Comparison of ENCODE assay signal across 21 cellular contexts in the genomic region with DNA sequence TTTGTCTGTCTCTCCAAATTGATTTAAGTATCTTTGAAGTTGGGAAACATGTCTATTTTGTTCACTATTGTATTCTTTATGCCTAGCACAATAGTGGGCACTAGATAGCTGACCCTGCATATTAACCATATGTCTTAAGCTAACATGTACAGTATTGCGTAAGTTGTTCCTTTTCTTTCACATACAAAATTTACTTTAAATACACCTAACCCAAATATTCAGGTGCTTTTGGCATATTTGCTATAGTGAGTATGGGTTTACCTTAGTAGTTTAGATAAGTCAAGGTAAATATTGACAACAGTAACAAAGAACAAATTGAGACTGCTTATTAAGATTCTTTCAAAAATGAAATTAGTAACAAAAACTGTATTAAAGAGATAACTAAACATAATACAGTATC. TPM values are rescaled to one million over a fixed set of nuclear protein-coding genes. Genes with fewer than 3 reads are reported as not detected.
"Had no signal": no experiment of that assay in that cellular context is flagged by ENCODE, and none has a peak within 500 bp of the region (broad histone marks: within the 10 kb centered on the region; RNA-seq: fewer than 3 reads in every experiment).

No MANE protein-coding gene starts in this region.

- FAIRE-seq: small intestine had no signal

- H3K27me3 ChIP-seq: right atrium auricular region, vagina had no signal

- H3K27ac ChIP-seq: esophagus squamous epithelium, gastroesophageal sphincter, right atrium auricular region, tibial artery, upper lobe of right lung, vagina had no signal

- H3K9me3 ChIP-seq: esophagus squamous epithelium, gastroesophageal sphincter, tibial artery, upper lobe of right lung, vagina had no signal

- ATAC-seq: gastroesophageal sphincter; left lobe of liver; natural killer cell; stimulated activated naive CD8-positive, alpha-beta T cell treated with anti-CD3 and anti-CD28 coated beads, Interleukin-15, Interleukin-2, amounts not matched to agents 100 U/mL and 50 U/mL, for 24 hours; upper lobe of right lung had no signal

- H3K4me1 ChIP-seq: esophagus squamous epithelium, gastroesophageal sphincter, right atrium auricular region, tibial artery, upper lobe of right lung, vagina had no signal

- H3K36me3 ChIP-seq: esophagus squamous epithelium, gastroesophageal sphincter, right atrium auricular region, tibial artery, upper lobe of right lung, vagina had no signal

- H3K4me3 ChIP-seq: esophagus squamous epithelium, gastroesophageal sphincter, right atrium auricular region, tibial artery, upper lobe of right lung, vagina had no signal

- DNase-seq: dermis blood vessel endothelial cell; esophagus squamous epithelium; foreskin fibroblast; glutamatergic neuron; islet precursor cell; natural killer cell; small intestine; stimulated activated CD4-positive, alpha-beta T cell treated with anti-CD3 and anti-CD28 coated beads, Interleukin-2, amount 100 ng/mL, for 48 hours; stimulated activated naive CD8-positive, alpha-beta T cell treated with anti-CD3 and anti-CD28 coated beads, Interleukin-15, Interleukin-2, amounts not matched to agents 100 U/mL and 50 U/mL, for 24 hours; tibial artery; upper lobe of right lung had no signal

RNA-seq across cellular contexts. Expression of gene NRG4, which starts 50.9 kb away (rescaled TPM):
- total RNA-seq: dermis blood vessel endothelial cell, epithelial cell of proximal tubule, mucosa of gallbladder, myocyte, natural killer cell, neural crest cell, osteocyte, posterior vena cava, vagina had no signal
